14 cellular contexts compared by ENCODE assay signal in genomic region chr9:110996436-110997224, GRCh38. TPM values are rescaled to one million over a fixed set of nuclear protein-coding genes. Genes with fewer than 3 reads are reported as not detected.
DNase-seq lines count a peak whose midpoint lies in the region; ATAC-seq and TF ChIP-seq lines count a peak whose summit lies in the region.
"Had no signal": no experiment of that assay in that cellular context is flagged by ENCODE, and none has a peak within 500 bp of the region (broad histone marks: within the 10 kb centered on the region; RNA-seq: fewer than 3 reads in every experiment).

No MANE protein-coding gene starts in this region.

- ATAC-seq in body of pancreas: no peak
- ATAC-seq in right cardiac atrium: peak; percentile 59 to 67
- no peak for ATAC-seq in effector memory CD8-positive, alpha-beta T cell (replicated peaks)
- no peak for ATAC-seq in HG03571 (IDR thresholded peaks at IDR 0.05; ENCODE audit: unreplicated experiment)

- peaks cover 14% of the 10 kb centered on the region for H3K4me1 ChIP-seq in body of pancreas
- H3K4me1 ChIP-seq in right cardiac atrium (ENCODE audit: control insufficient read depth, insufficient read depth, low read length): peaks cover 7% of the 10 kb centered on the region

- POLR2A ChIA-PET in activated CD4-positive, alpha-beta memory T cell treated with anti-CD3 and anti-CD28 coated beads for 36 hours (lab: Charles Lee): no interaction called here

- intact Hi-C loops in body of pancreas (cut with DNase I): no loop called here
- intact Hi-C loops in right cardiac atrium (cut with DNase I): no loop called here
- intact Hi-C loops in activated CD4-positive, alpha-beta memory T cell treated with anti-CD3 and anti-CD28 coated beads for 36 hours (cut with micrococcal nuclease): no loop called here

- 79 to 80% methylated on average over 9 of the region's 9 CpGs for WGBS in body of pancreas, 2 donors
- 59% methylated on average over 9 of the region's 9 CpGs for WGBS in right cardiac atrium

- H3K27me3 Mint-ChIP-seq in T-helper 2 cell treated with Interferon-gamma antibody and Interleukin-4, amounts not matched to agents 5 μg/mL and 100 μg/mL, for 36 hours (ENCODE audit: low read depth): peaks cover 2% of the 10 kb centered on the region
- no peaks in the 10 kb centered on the region for H3K27me3 Mint-ChIP-seq in activated CD4-positive, alpha-beta memory T cell treated with anti-CD3 and anti-CD28 coated beads for 36 hours
- H3K27me3 Mint-ChIP-seq in effector memory CD8-positive, alpha-beta T cell: no peaks in the 10 kb centered on the region
- H3K27me3 Mint-ChIP-seq: activated B cell treated with CpG ODN at 0.5 μM for 24 hours had no signal

- no peaks in the 10 kb centered on the region for H3K36me3 ChIP-seq in body of pancreas (replicated peaks in 1 of 2; ENCODE audit: insufficient read depth in 1 of 2, low read depth in 2 of 2)

- no peaks in the 10 kb centered on the region for H3K4me1 Mint-ChIP-seq in T-helper 2 cell treated with Interferon-gamma antibody and Interleukin-4, amounts not matched to agents 5 μg/mL and 100 μg/mL, for 36 hours (ENCODE audit: low read depth)
- no peaks in the 10 kb centered on the region for H3K4me1 Mint-ChIP-seq in activated CD4-positive, alpha-beta memory T cell treated with anti-CD3 and anti-CD28 coated beads for 36 hours (ENCODE audit: low read depth)
- H3K4me1 Mint-ChIP-seq in effector memory CD8-positive, alpha-beta T cell (ENCODE audit: low read depth in 2 of 2): no peaks in the 10 kb centered on the region

- H3K36me3 Mint-ChIP-seq in T-helper 2 cell treated with Interferon-gamma antibody and Interleukin-4, amounts not matched to agents 5 μg/mL and 100 μg/mL, for 36 hours (ENCODE audit: low read depth): no peaks in the 10 kb centered on the region
- H3K36me3 Mint-ChIP-seq in activated CD4-positive, alpha-beta memory T cell treated with anti-CD3 and anti-CD28 coated beads for 36 hours: no peaks in the 10 kb centered on the region
- H3K36me3 Mint-ChIP-seq in effector memory CD8-positive, alpha-beta T cell (ENCODE audit: insufficient read depth): no peaks in the 10 kb centered on the region

- H3K4me3 ChIP-seq in body of pancreas (no peak overlapping the region), right cardiac atrium (ENCODE audit: low read length) (no peak overlapping the region)

- H3K27me3 ChIP-seq in body of pancreas (no peaks in the 10 kb centered on the region), right cardiac atrium (ENCODE audit: control insufficient read depth, insufficient read depth) (no peaks in the 10 kb centered on the region)

- H3K27ac Mint-ChIP-seq in T-helper 2 cell treated with Interferon-gamma antibody and Interleukin-4, amounts not matched to agents 5 μg/mL and 100 μg/mL, for 36 hours: no peak overlapping the region
- H3K27ac Mint-ChIP-seq in activated CD4-positive, alpha-beta memory T cell treated with anti-CD3 and anti-CD28 coated beads for 36 hours: no peak overlapping the region
- no peak overlapping the region for H3K27ac Mint-ChIP-seq in effector memory CD8-positive, alpha-beta T cell
- H3K27ac Mint-ChIP-seq: activated B cell treated with CpG ODN at 0.5 μM for 24 hours had no signal

- no peak overlapping the region for H3K27ac ChIP-seq in body of pancreas
- peak overlapping the region; percentile 52 for H3K27ac ChIP-seq in right cardiac atrium (ENCODE audit: low read length)
- H3K27ac ChIP-seq in temporal lobe (ENCODE audit: low read depth, low read length): peak overlapping the region; percentile 79

- no peaks in the 10 kb centered on the region for H3K9me3 Mint-ChIP-seq in T-helper 2 cell treated with Interferon-gamma antibody and Interleukin-4, amounts not matched to agents 5 μg/mL and 100 μg/mL, for 36 hours
- H3K9me3 Mint-ChIP-seq in activated CD4-positive, alpha-beta memory T cell treated with anti-CD3 and anti-CD28 coated beads for 36 hours: no peaks in the 10 kb centered on the region
- H3K9me3 Mint-ChIP-seq in effector memory CD8-positive, alpha-beta T cell: peaks cover 4 to 15% of the 10 kb centered on the region in 2 donors
- H3K9me3 Mint-ChIP-seq: activated B cell treated with CpG ODN at 0.5 μM for 24 hours, neural crest cell had no signal

- no peak for TF ChIP-seq POLR2A in body of pancreas (IDR thresholded peaks at IDR 0.05)

- H3K4me3 Mint-ChIP-seq in T-helper 2 cell treated with Interferon-gamma antibody and Interleukin-4, amounts not matched to agents 5 μg/mL and 100 μg/mL, for 36 hours: no peak overlapping the region
- H3K4me3 Mint-ChIP-seq in activated CD4-positive, alpha-beta memory T cell treated with anti-CD3 and anti-CD28 coated beads for 36 hours: no peak overlapping the region
- H3K4me3 Mint-ChIP-seq in effector memory CD8-positive, alpha-beta T cell: no peak overlapping the region
- H3K4me3 Mint-ChIP-seq: activated B cell treated with CpG ODN at 0.5 μM for 24 hours, neural crest cell had no signal

- CTCF ChIA-PET in activated CD4-positive, alpha-beta memory T cell treated with anti-CD3 and anti-CD28 coated beads for 36 hours (lab: Charles Lee): no interaction called here

- DNase-seq in GM03348 (ENCODE audit: low spot score) (peak; percentile 53), body of pancreas (peak; percentile 23 to 39 (median 28)), right cardiac atrium (peak in 2 of 3 donors; percentile 52 to 55)
- no peak for DNase-seq in T-helper 2 cell treated with Interferon-gamma antibody and Interleukin-4, amounts not matched to agents 5 μg/mL and 100 μg/mL, for 36 hours (ENCODE audit: low spot score)
- no peak for DNase-seq in activated CD4-positive, alpha-beta memory T cell treated with anti-CD3 and anti-CD28 coated beads for 36 hours
- DNase-seq in effector memory CD8-positive, alpha-beta T cell: no peak
- DNase-seq: activated B cell treated with CpG ODN at 0.5 μM for 24 hours; activated effector memory CD4-positive, alpha-beta T cell treated with anti-CD3 and anti-CD28 coated beads, Interleukin-2, amount 50 U/mL, for 16 hours; NCI-H2107; stimulated activated CD4-positive, alpha-beta T cell treated with anti-CD3 and anti-CD28 coated beads, Interleukin-4, amount 100 ng/mL, for 4 hours had no signal

- TF ChIP-seq CTCF in body of pancreas (IDR thresholded peaks at IDR 0.05): no peak

- H3K9me3 ChIP-seq in body of pancreas: no peaks in the 10 kb centered on the region
- no peaks in the 10 kb centered on the region for H3K9me3 ChIP-seq in right cardiac atrium (ENCODE audit: control insufficient read depth, low read length)

RNA-seq across cellular contexts. Expression of gene LPAR1, which starts 41.6 kb away (rescaled TPM):
- 10 to 100 TPM; 10.9 to 13.0 TPM for total RNA-seq in body of pancreas
- 10 to 100 TPM; 19.5 to 42.8 (median 35.0) TPM for total RNA-seq in right cardiac atrium
- polyA plus RNA-seq in right cardiac atrium: 14.2 TPM
- total RNA-seq in temporal lobe: 13.0 TPM
- total RNA-seq in activated CD4-positive, alpha-beta memory T cell treated with anti-CD3 and anti-CD28 coated beads for 36 hours: not detected
- total RNA-seq: activated B cell treated with CpG ODN at 0.5 μM for 24 hours, dermis microvascular lymphatic vessel endothelial cell had no signal

Comparison
In these comparisons a context has a peak if more than half of its experiments do, and no peak if none do; other contexts are left out.
1. DNase-seq: peak in GM03348 (single experiment), body of pancreas (4 of 4) and right cardiac atrium (2 of 3); none in T-helper 2 cell treated with Interferon-gamma antibody and Interleukin-4, amounts not matched to agents 5 μg/mL and 100 μg/mL, for 36 hours (single experiment), activated CD4-positive, alpha-beta memory T cell treated with anti-CD3 and anti-CD28 coated beads for 36 hours (single experiment) and effector memory CD8-positive, alpha-beta T cell (0 of 3).
2. ATAC-seq: peak in right cardiac atrium (2 of 2); none in body of pancreas (single experiment), effector memory CD8-positive, alpha-beta T cell (single experiment) and HG03571 (single experiment).
3. H3K27ac ChIP-seq: peak in right cardiac atrium (single experiment) and temporal lobe (single experiment); none in body of pancreas (0 of 4).
4. RNA of gene LPAR1, which starts 41.6 kb away (total RNA-seq): 19.5 to 42.8 TPM in right cardiac atrium, 13.0 TPM in temporal lobe (single experiment) and 10.9 to 13.0 TPM in body of pancreas; not detected in activated CD4-positive, alpha-beta memory T cell treated with anti-CD3 and anti-CD28 coated beads for 36 hours; every median in the first group is over 10 times any median in the second.